In the genomic region with DNA sequence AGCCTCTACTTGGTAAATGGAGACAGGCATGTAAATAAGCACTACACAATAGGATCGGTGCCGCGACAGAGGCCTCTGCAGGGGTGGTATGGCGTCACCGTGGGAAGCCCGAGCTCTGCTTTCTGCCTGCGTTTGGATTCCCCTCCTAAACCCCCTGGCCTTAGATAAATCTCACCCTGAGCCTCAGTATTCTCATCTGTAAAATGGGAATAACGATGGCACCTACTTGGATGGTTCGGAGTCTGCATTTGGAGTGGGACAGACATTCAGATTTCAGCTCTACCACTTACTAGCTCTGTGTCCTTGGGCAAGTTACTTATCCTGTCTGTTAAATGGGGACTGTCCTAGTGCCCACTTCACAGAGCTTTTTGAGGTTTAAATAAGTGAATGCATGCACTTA, we compare ENCODE assay signal across 16 cellular contexts. TPM values are rescaled to one million over a fixed set of nuclear protein-coding genes. Genes with fewer than 3 reads are reported as not detected.
A peak's percentile ranks its signal among the peaks of the same experiment; 100 is the strongest.
DNase-seq lines count a peak whose midpoint lies in the region; ATAC-seq lines count a peak whose summit lies in the region.
"Had no signal": no experiment of that assay in that cellular context is flagged by ENCODE, and none has a peak within 500 bp of the region (broad histone marks: within the 10 kb centered on the region; RNA-seq: fewer than 3 reads in every experiment).

No MANE protein-coding gene starts in this region.

- H3K4me1 ChIP-seq in HUES64 (ENCODE audit: insufficient read depth, low read length) = peaks cover 6% of the 10 kb centered on the region
- H3K4me1 ChIP-seq in mesodermal cell (ENCODE audit: control insufficient read depth, insufficient read depth, low read length, poor library complexity, severe bottlenecking) = peaks cover 22% of the 10 kb centered on the region
- peaks cover 14% of the 10 kb centered on the region for H3K4me1 ChIP-seq in stomach smooth muscle (ENCODE audit: control insufficient read depth, insufficient read depth, low read length)

- H3K9ac ChIP-seq in HUES64 (ENCODE audit: low read depth, low read length) (peak overlapping the region; percentile 22; the same call in 1 of the 2 replicates), stomach smooth muscle (ENCODE audit: low read length in 2 of 2) (no peak overlapping the region)

- H3K27ac ChIP-seq in HUES64 (ENCODE audit: low read depth, low read length) = peak overlapping the region; percentile 8; the same call in 1 of the 2 replicates
- peak overlapping the region; percentile 87 for H3K27ac ChIP-seq in cingulate gyrus (ENCODE audit: low read depth, low read length)
- peak overlapping the region; percentile 97 for H3K27ac ChIP-seq in mesodermal cell (ENCODE audit: low read depth, low read length, severe bottlenecking)
- peak overlapping the region; percentile 41 for H3K27ac ChIP-seq in stomach smooth muscle (ENCODE audit: low read length)
- H3K27ac ChIP-seq: C4-2B, pancreas, upper lobe of left lung had no signal

- no peaks in the 10 kb centered on the region for H3K9me3 ChIP-seq in HUES64 (ENCODE audit: insufficient read depth, low read depth, low read length)
- H3K9me3 ChIP-seq in mesodermal cell (ENCODE audit: control insufficient read depth, low read length) = no peaks in the 10 kb centered on the region
- no peaks in the 10 kb centered on the region for H3K9me3 ChIP-seq in stomach smooth muscle (ENCODE audit: control insufficient read depth in 2 of 2, low read length in 2 of 2)
- H3K9me3 ChIP-seq: pancreas, upper lobe of left lung had no signal

- ATAC-seq in GM19467 (IDR thresholded peaks at IDR 0.05; ENCODE audit: unreplicated experiment) (no peak), HG03095 (IDR thresholded peaks at IDR 0.05; ENCODE audit: unreplicated experiment) (no peak)
- ATAC-seq: GM12878 had no signal

- WGBS in HUES64 = 56% methylated on average over 9 of the region's 9 CpGs
- WGBS in mesodermal cell (ENCODE audit: insufficient coverage in 2 of 2), 2 experiments = 68 to 85% methylated on average over 4 to 5 of the region's 9 CpGs

- no peak for DNase-seq in stimulated activated CD4-positive, alpha-beta T cell treated with anti-CD3 and anti-CD28 coated beads, Interleukin-4, amount 100 ng/mL, for 4 hours
- DNase-seq: activated CD4-positive, CD25-positive, alpha-beta regulatory T cell treated with anti-CD3 and anti-CD28 coated beads, Interleukin-2, amount 50 U/mL, for 72 hours; activated naive CD8-positive, alpha-beta T cell treated with anti-CD3 and anti-CD28 coated beads, Interleukin-2, amount 10 ng/mL, durations not matched to agents 7 days and 5 days; stimulated activated CD4-positive, alpha-beta T cell treated with anti-CD3 and anti-CD28 coated beads, Interleukin-15, amount 100 ng/mL, for 24 hours; T-helper 1 cell; upper lobe of left lung had no signal

- no peaks in the 10 kb centered on the region for H3K36me3 ChIP-seq in HUES64 (ENCODE audit: insufficient read depth, low read length)
- no peaks in the 10 kb centered on the region for H3K36me3 ChIP-seq in mesodermal cell (ENCODE audit: control insufficient read depth, insufficient read depth, low read length)
- no peaks in the 10 kb centered on the region for H3K36me3 ChIP-seq in stomach smooth muscle (ENCODE audit: control insufficient read depth in 2 of 2, insufficient read depth in 2 of 2, low read length in 2 of 2)
- H3K36me3 ChIP-seq: pancreas, upper lobe of left lung had no signal

- H3K27me3 ChIP-seq in HUES64 (ENCODE audit: insufficient read depth, low read length) (no peaks in the 10 kb centered on the region), stomach smooth muscle (ENCODE audit: control insufficient read depth in 1 of 2, insufficient read depth in 2 of 2, low read length in 2 of 2) (no peaks in the 10 kb centered on the region)
- H3K27me3 ChIP-seq: pancreas, upper lobe of left lung had no signal

- H3K4me3 ChIP-seq in HUES64 (ENCODE audit: low read length) (no peak overlapping the region), mesodermal cell (ENCODE audit: extremely low read depth, insufficient read depth, low read length, poor library complexity, severe bottlenecking) (no peak overlapping the region), stomach smooth muscle (ENCODE audit: low read length in 2 of 2) (peak overlapping the region in 1 of 2 donors; percentile 58)
- H3K4me3 ChIP-seq: GM12878, lung, pancreas, upper lobe of left lung had no signal

RNA-seq across cellular contexts. Expression of a gene that starts 42.8 kb away (rescaled TPM):
- polyA plus RNA-seq in HUES64 (2013, experiment 1 of 2) = 44.5 TPM
- polyA plus RNA-seq in HUES64 (2013, experiment 2 of 2) = 46.2 TPM
- polyA plus RNA-seq in mesodermal cell (2013, experiment 1 of 2) = 41.2 TPM
- polyA plus RNA-seq in mesodermal cell (2013, experiment 2 of 2) = 33.2 TPM

Comparison
In these comparisons a context has a peak if more than half of its experiments do, and no peak if none do; other contexts are left out.
1. H3K27ac ChIP-seq: peak in every context shown above with its lines; median percentile 97 in mesodermal cell; 87 in cingulate gyrus; 41 in stomach smooth muscle; 8 in HUES64.